In the genomic region with DNA sequence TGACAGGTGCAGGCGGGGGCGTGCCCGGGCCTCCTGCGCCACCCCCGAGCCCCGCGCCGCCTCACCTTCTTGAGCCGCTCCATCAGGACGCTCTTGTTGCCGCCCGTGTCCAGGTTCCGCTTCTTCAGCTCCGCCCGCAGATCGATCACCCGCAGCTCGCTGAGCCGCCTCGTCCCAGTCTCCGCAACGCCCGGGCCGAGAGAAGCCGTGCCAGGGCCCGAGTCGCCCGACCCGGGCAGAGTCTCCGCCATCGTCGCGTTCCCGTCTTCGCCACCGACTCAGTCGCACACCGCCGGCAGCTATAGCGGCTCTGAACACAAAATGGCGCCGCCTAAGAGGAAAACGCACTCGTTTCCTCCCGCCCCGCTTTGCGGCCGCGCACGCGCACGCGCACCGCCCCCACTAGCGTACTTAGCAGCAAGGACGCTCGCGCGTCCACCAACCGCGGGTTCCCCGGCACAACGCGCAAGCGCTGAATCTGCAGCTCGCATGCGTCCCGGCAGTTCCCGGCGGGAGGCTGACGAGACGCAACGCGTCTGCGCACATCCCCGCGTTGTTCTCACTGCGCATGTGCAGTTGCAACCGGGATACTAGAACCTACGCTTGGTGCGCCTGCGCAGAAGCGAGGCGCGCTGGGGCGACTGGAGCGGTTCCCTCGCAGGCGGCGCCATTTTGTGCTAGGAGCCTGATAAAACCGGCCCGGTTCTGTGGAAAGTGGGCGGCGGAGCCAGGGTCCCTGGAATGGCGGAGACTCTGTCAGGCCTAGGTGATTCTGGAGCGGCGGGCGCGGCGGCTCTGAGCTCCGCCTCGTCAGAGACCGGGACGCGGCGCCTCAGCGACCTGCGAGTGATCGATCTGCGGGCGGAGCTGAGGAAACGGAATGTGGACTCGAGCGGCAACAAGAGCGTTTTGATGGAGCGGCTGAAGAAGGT, we compare ENCODE assay signal across 1 cellular context.
TF ChIP-seq lines count a peak whose summit lies in the region.

SAFB (plus strand) TSS at position 619 of the 932 bp plus-strand sequence; CDS start at position 742, 123 bp downstream.
SAFB2 (minus strand) TSS at position 312 of the 932 bp plus-strand sequence; CDS start at position 251, 61 bp downstream.

TF ChIP-seq in HepG2, 621 proteins besides CTCF, POLR2A, EP300 and RAD21 (continued from another document and continues in another):
- TF ChIP-seq, protein P1, sequence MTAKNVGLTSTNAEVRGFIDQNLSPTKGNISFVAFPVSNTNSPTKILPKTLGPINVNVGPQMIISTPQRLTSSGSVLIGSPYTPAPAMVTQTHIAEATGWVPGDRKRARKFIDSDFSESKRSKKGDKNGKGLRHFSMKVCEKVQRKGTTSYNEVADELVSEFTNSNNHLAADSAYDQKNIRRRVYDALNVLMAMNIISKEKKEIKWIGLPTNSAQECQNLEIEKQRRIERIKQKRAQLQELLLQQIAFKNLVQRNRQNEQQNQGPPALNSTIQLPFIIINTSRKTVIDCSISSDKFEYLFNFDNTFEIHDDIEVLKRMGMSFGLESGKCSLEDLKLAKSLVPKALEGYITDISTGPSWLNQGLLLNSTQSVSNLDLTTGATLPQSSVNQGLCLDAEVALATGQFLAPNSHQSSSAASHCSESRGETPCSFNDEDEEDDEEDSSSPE (CRISPR knock-in tag; IDR thresholded peaks at IDR 0.05), result peak; percentile 92
- TF ChIP-seq RORA (CRISPR knock-in tag; IDR thresholded peaks at IDR 0.05), result no peak
- TF ChIP-seq, protein P2, sequence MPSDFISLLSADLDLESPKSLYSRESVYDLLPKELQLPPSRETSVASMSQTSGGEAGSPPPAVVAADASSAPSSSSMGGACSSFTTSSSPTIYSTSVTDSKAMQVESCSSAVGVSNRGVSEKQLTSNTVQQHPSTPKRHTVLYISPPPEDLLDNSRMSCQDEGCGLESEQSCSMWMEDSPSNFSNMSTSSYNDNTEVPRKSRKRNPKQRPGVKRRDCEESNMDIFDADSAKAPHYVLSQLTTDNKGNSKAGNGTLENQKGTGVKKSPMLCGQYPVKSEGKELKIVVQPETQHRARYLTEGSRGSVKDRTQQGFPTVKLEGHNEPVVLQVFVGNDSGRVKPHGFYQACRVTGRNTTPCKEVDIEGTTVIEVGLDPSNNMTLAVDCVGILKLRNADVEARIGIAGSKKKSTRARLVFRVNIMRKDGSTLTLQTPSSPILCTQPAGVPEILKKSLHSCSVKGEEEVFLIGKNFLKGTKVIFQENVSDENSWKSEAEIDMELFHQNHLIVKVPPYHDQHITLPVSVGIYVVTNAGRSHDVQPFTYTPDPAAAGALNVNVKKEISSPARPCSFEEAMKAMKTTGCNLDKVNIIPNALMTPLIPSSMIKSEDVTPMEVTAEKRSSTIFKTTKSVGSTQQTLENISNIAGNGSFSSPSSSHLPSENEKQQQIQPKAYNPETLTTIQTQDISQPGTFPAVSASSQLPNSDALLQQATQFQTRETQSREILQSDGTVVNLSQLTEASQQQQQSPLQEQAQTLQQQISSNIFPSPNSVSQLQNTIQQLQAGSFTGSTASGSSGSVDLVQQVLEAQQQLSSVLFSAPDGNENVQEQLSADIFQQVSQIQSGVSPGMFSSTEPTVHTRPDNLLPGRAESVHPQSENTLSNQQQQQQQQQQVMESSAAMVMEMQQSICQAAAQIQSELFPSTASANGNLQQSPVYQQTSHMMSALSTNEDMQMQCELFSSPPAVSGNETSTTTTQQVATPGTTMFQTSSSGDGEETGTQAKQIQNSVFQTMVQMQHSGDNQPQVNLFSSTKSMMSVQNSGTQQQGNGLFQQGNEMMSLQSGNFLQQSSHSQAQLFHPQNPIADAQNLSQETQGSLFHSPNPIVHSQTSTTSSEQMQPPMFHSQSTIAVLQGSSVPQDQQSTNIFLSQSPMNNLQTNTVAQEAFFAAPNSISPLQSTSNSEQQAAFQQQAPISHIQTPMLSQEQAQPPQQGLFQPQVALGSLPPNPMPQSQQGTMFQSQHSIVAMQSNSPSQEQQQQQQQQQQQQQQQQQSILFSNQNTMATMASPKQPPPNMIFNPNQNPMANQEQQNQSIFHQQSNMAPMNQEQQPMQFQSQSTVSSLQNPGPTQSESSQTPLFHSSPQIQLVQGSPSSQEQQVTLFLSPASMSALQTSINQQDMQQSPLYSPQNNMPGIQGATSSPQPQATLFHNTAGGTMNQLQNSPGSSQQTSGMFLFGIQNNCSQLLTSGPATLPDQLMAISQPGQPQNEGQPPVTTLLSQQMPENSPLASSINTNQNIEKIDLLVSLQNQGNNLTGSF (CRISPR knock-in tag; IDR thresholded peaks at IDR 0.05), result 0 out of 2 replicates have a peak, but pooled peaks have one; percentile 30
- TF ChIP-seq, protein P3, sequence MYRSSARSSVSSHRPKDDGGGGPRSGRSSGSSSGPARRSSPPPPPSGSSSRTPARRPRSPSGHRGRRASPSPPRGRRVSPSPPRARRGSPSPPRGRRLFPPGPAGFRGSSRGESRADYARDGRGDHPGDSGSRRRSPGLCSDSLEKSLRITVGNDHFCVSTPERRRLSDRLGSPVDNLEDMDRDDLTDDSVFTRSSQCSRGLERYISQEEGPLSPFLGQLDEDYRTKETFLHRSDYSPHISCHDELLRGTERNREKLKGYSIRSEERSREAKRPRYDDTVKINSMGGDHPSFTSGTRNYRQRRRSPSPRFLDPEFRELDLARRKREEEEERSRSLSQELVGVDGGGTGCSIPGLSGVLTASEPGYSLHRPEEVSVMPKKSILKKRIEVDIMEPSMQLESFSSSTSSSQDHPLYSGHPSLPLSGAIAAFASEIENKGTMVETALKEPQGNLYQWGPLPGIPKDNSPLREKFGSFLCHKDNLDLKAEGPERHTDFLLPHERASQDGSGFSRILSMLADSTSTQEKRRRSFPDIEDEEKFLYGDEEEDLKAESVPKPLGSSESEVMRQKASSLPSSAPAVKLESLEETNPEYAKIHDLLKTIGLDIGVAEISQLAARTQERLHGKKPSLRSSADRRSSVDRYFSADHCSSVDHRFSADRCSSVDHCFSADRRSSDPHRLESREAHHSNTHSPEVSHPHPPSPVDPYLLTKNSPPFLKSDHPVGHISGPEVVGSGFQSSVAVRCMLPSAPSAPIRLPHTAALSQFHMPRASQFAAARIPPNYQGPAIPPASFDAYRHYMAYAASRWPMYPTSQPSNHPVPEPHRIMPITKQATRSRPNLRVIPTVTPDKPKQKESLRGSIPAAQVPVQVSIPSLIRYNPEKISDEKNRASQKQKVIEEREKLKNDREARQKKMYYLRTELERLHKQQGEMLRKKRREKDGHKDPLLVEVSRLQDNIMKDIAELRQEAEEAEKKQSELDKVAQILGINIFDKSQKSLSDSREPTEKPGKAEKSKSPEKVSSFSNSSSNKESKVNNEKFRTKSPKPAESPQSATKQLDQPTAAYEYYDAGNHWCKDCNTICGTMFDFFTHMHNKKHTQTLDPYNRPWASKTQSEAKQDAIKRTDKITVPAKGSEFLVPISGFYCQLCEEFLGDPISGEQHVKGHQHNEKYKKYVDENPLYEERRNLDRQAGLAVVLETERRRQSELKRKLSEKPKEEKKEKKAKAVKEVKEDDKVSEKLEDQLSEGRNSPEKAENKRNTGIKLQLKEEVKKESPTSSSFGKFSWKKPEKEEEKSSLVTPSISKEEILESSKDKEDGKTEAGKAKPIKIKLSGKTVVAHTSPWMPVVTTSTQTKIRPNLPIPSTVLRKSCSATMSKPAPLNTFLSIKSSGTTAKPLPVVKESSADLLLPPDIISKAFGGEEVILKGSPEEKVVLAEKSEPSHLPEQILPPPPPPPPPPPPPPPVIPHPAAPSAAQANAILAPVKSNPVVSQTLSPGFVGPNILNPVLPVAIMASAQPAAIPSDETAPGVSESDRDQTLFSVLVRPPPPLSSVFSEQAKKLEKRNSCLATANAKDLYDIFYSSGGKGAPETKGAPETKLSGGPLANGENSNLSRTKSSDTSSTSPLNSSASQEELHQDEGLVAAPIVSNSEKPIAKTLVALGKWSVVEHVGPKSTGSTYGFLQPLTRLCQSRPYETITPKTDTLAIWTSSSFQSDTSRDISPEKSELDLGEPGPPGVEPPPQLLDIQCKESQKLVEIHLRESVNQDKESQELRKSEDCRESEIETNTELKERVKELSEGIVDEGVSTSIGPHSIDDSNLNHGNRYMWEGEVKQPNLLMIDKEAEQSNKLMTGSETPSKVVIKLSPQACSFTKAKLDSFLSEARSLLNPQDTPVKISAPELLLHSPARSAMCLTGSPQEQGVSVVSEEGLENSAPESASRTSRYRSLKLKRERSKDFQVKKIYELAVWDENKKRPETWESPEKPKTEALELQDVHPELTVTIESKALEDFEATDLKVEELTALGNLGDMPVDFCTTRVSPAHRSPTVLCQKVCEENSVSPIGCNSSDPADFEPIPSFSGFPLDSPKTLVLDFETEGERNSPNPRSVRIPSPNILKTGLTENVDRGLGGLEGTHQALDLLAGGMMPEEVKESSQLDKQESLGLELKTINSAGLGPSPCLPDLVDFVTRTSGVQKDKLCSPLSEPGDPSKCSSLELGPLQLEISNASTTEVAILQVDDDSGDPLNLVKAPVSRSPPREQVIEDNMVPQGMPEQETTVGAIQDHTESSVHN (CRISPR knock-in tag; IDR thresholded peaks at IDR 0.05), result no peak; the same call in 1 of the 2 replicates
- peak; percentile 76 for TF ChIP-seq ZNF691 (CRISPR knock-in tag; IDR thresholded peaks at IDR 0.05; ENCODE audit: borderline replicate concordance, low read depth)
- TF ChIP-seq NPAS2 (CRISPR knock-in tag; IDR thresholded peaks at IDR 0.05; ENCODE audit: borderline replicate concordance), result no peak
- TF ChIP-seq ZNF414 (CRISPR knock-in tag; IDR thresholded peaks at IDR 0.05), result peak; percentile 63; the same call in 1 of the 2 replicates
- no peak for TF ChIP-seq SOX6 (IDR thresholded peaks at IDR 0.05)
- TF ChIP-seq SOX6 (CRISPR knock-in tag; IDR thresholded peaks at IDR 0.05), result peak; percentile 41
- TF ChIP-seq ZNF792 (CRISPR knock-in tag; IDR thresholded peaks at IDR 0.05), result peak; percentile 68
- TF ChIP-seq E2F5 (CRISPR knock-in tag; conservative IDR thresholded peaks at IDR 0.05), result peak; percentile 48; the same call in 1 of the 2 replicates
- TF ChIP-seq ZNF597 (CRISPR knock-in tag; IDR thresholded peaks at IDR 0.05), result 0 out of 2 replicates have a peak, but pooled peaks have one; percentile 52
- TF ChIP-seq HIVEP1 (CRISPR knock-in tag; IDR thresholded peaks at IDR 0.05), result peak; percentile 71; the same call in 1 of the 2 replicates
- peak; percentile 53; the same call in 1 of the 2 replicates for TF ChIP-seq ZNF572 (CRISPR knock-in tag; IDR thresholded peaks at IDR 0.05)
- TF ChIP-seq GTF2F1 (IDR thresholded peaks at IDR 0.05; ENCODE audit: low read length), result 0 out of 2 replicates have a peak, but pooled peaks have one; percentile 60
- TF ChIP-seq RFX3 (CRISPR knock-in tag; IDR thresholded peaks at IDR 0.05), result 0 out of 2 replicates have a peak, but pooled peaks have one; percentile 20
- TF ChIP-seq EEA1 (CRISPR knock-in tag; IDR thresholded peaks at IDR 0.05; ENCODE audit: borderline replicate concordance), result peak; percentile 51; the same call in 1 of the 2 replicates
- peak; percentile 78; the same call in 1 of the 2 replicates for TF ChIP-seq MYNN (CRISPR knock-in tag; IDR thresholded peaks at IDR 0.05; ENCODE audit: low read depth)
- TF ChIP-seq ZNF773 (CRISPR knock-in tag; IDR thresholded peaks at IDR 0.05; ENCODE audit: borderline replicate concordance), result peak; percentile 38; the same call in 1 of the 2 replicates
- 0 out of 2 replicates have a peak, but pooled peaks have one; percentile 66 for TF ChIP-seq ZNF354B (CRISPR knock-in tag; IDR thresholded peaks at IDR 0.05)
- TF ChIP-seq SAFB2 (CRISPR knock-in tag; IDR thresholded peaks at IDR 0.05; ENCODE audit: borderline replicate concordance, low read depth), result peak; percentile 88; the same call in 1 of the 2 replicates
- peak; percentile 67 for TF ChIP-seq SP5 (CRISPR knock-in tag; IDR thresholded peaks at IDR 0.05; ENCODE audit: borderline replicate concordance, low read depth)
- no peak for TF ChIP-seq RBM22 (optimal IDR thresholded peaks at IDR 0.05; ENCODE audit: low read length)
- peak; percentile 61 for TF ChIP-seq CREM (IDR thresholded peaks at IDR 0.05)
- TF ChIP-seq CREM (CRISPR knock-in tag; IDR thresholded peaks at IDR 0.05), result no peak
- TF ChIP-seq ZNF24 (IDR thresholded peaks at IDR 0.05), result no peak
- TF ChIP-seq PHB2 (IDR thresholded peaks at IDR 0.05; ENCODE audit: partially characterized antibody), result no peak
- peak; percentile 23; the same call in 1 of the 2 replicates for TF ChIP-seq FOSL2 (CRISPR knock-in tag; IDR thresholded peaks at IDR 0.05)
- peak; percentile 80 for TF ChIP-seq SP4 (CRISPR knock-in tag; IDR thresholded peaks at IDR 0.05)
